ENCODE assay signal across 8 cellular contexts in genomic region chr6:134379086-134379485, GRCh38.
DNase-seq lines count a peak whose midpoint lies in the region; ATAC-seq and TF ChIP-seq lines count a peak whose summit lies in the region.

No MANE protein-coding gene starts in this region.

- peaks cover 4% of the 10 kb centered on the region for H3K9me3 Mint-ChIP-seq in T-helper 2 cell treated with Interferon-gamma antibody and Interleukin-4, amounts not matched to agents 5 μg/mL and 100 μg/mL, for 36 hours

- no peaks in the 10 kb centered on the region for H3K36me3 Mint-ChIP-seq in T-helper 2 cell treated with Interferon-gamma antibody and Interleukin-4, amounts not matched to agents 5 μg/mL and 100 μg/mL, for 36 hours (ENCODE audit: low read depth)

- no peaks in the 10 kb centered on the region for H3K27me3 Mint-ChIP-seq in T-helper 2 cell treated with Interferon-gamma antibody and Interleukin-4, amounts not matched to agents 5 μg/mL and 100 μg/mL, for 36 hours (ENCODE audit: low read depth)

- peaks cover 7 to 13% (median 11%) of the 10 kb centered on the region in 4 donors for H3K4me1 ChIP-seq in upper lobe of left lung

- peak overlapping the region; percentile 55 for H3K27ac Mint-ChIP-seq in T-helper 2 cell treated with Interferon-gamma antibody and Interleukin-4, amounts not matched to agents 5 μg/mL and 100 μg/mL, for 36 hours

- peak overlapping the region; percentile 41 for H3K4me3 Mint-ChIP-seq in T-helper 2 cell treated with Interferon-gamma antibody and Interleukin-4, amounts not matched to agents 5 μg/mL and 100 μg/mL, for 36 hours

- TF ChIP-seq POLR2A in upper lobe of left lung (IDR thresholded peaks at IDR 0.05) = no peak

- TF ChIP-seq EP300 in upper lobe of left lung (IDR thresholded peaks at IDR 0.05) = peak in 1 of 4 donors; percentile 39

- WGBS in upper lobe of left lung, 2 donors = 40 to 46% methylated on average over 5 of the region's 5 CpGs

- peaks cover 37% of the 10 kb centered on the region for H3K4me1 Mint-ChIP-seq in T-helper 2 cell treated with Interferon-gamma antibody and Interleukin-4, amounts not matched to agents 5 μg/mL and 100 μg/mL, for 36 hours (ENCODE audit: low read depth)

- H3K27me3 ChIP-seq in upper lobe of left lung = no peaks in the 10 kb centered on the region

- DNase-seq in activated T-cell treated with anti-CD3 and anti-CD28 coated beads for 24 hours (ENCODE audit: low read depth) (peak; percentile 21), iPS-NIHi11 (ENCODE audit: low spot score) (peak; percentile 61), upper lobe of left lung (peak in 1 of 2 donors; percentile 77), SW 1271 (lab: John Stamatoyannopoulos, UW) (no peak), DMS114 treated with DMSO at 0.1 percent for 48 hours (lab: John Stamatoyannopoulos, UW; ENCODE audit: unreplicated experiment) (no peak)
- DNase-seq in activated T-cell treated with anti-CD3 and anti-CD28 coated beads, Interleukin-2, amount 50 U/mL, for 1 hour = no peak
- peak; percentile 54 for DNase-seq in T-helper 2 cell treated with Interferon-gamma antibody and Interleukin-4, amounts not matched to agents 5 μg/mL and 100 μg/mL, for 36 hours (ENCODE audit: low spot score)

- no peaks in the 10 kb centered on the region for H3K9me3 ChIP-seq in upper lobe of left lung

- no peaks in the 10 kb centered on the region for H3K36me3 ChIP-seq in upper lobe of left lung

- ATAC-seq in HG03039 (IDR thresholded peaks at IDR 0.05; ENCODE audit: unreplicated experiment) (peak; percentile 93), upper lobe of left lung (ENCODE audit: low FRiP score in 2 of 2) (peak in 1 of 2 donors; percentile 38)

- peak overlapping the region; percentile 17 to 56 (median 41) for H3K27ac ChIP-seq in upper lobe of left lung

- no peak overlapping the region for H3K4me3 ChIP-seq in upper lobe of left lung

- no peak for TF ChIP-seq CTCF in upper lobe of left lung (IDR thresholded peaks at IDR 0.05)

Comparison
In these comparisons a context has a peak if more than half of its experiments do, and no peak if none do; other contexts are left out.
1. DNase-seq: peak in activated T-cell treated with anti-CD3 and anti-CD28 coated beads for 24 hours (single experiment), T-helper 2 cell treated with Interferon-gamma antibody and Interleukin-4, amounts not matched to agents 5 μg/mL and 100 μg/mL, for 36 hours (single experiment) and iPS-NIHi11 (single experiment); none in activated T-cell treated with anti-CD3 and anti-CD28 coated beads, Interleukin-2, amount 50 U/mL, for 1 hour (single experiment), SW 1271 (0 of 2) and DMS114 treated with DMSO at 0.1 percent for 48 hours (single experiment).